ENCODE assay signal across 8 cellular contexts in genomic region chr11:11148104-11148509, GRCh38.
DNase-seq lines count a peak whose midpoint lies in the region; ATAC-seq and TF ChIP-seq lines count a peak whose summit lies in the region.

No MANE protein-coding gene starts in this region.

- peaks cover 22% of the 10 kb centered on the region for H3K36me3 Mint-ChIP-seq in T-cell
- no peaks in the 10 kb centered on the region for H3K36me3 Mint-ChIP-seq in neural progenitor cell

- H3K9ac ChIP-seq in neural progenitor cell = no peak overlapping the region

- no peaks in the 10 kb centered on the region for H4K20me1 ChIP-seq in neural progenitor cell (ENCODE audit: low read depth)

- peak overlapping the region; percentile 74 to 96 for H3K27ac Mint-ChIP-seq in T-cell
- no peak overlapping the region for H3K27ac Mint-ChIP-seq in neural progenitor cell

- H3F3A ChIP-seq in neural progenitor cell (ENCODE audit: low read depth) = no peaks in the 10 kb centered on the region

- no peaks in the 10 kb centered on the region for H3K27me3 ChIP-seq in neural progenitor cell

- no peak overlapping the region for H3K4me3 ChIP-seq in neural progenitor cell

- CTCF ChIA-PET in T-cell (lab: Charles Lee) = interaction anchor here (0.5 to 2.3 kb wide), 8 partner anchors 9 to 344 kb away, joined by 3 to 7 read pairs (median 4); partner anchors contain the start of gene EIF4G2 (in 1 of the 2)

- H3K9me3 ChIP-seq in neural progenitor cell (ENCODE audit: low read depth) = no peaks in the 10 kb centered on the region

- peaks cover 48 to 78% (median 59%) of the 10 kb centered on the region in 3 donors for H3K4me1 Mint-ChIP-seq in T-cell
- peaks cover 10% of the 10 kb centered on the region for H3K4me1 Mint-ChIP-seq in neural progenitor cell

- no peaks in the 10 kb centered on the region for H3K9me3 Mint-ChIP-seq in T-cell
- no peaks in the 10 kb centered on the region for H3K9me3 Mint-ChIP-seq in neural progenitor cell

- DNase-seq in GM04503 (ENCODE audit: low read depth) (peak; percentile 93), T-cell (peak in 16 of 34 experiments; percentile 7 to 52 (median 30)), fibroblast of peridontal ligament (ENCODE audit: extremely low read depth) (peak; percentile 67), neural progenitor cell (ENCODE audit: low spot score) (peak; percentile 50)

- peak; percentile 26 for TF ChIP-seq CTCF in neural progenitor cell (IDR thresholded peaks at IDR 0.05)

- peak overlapping the region in 2 of 3 donors; percentile 7 to 72 for H3K4me3 Mint-ChIP-seq in T-cell
- H3K4me3 Mint-ChIP-seq in neural progenitor cell = no peak overlapping the region

- POLR2A ChIA-PET in T-cell (lab: Charles Lee) = interaction anchor here in 1 of 2 donors (0.6 kb wide), 1 partner anchor 340 kb away, joined by 13 read pairs; no protein-coding TSS in a partner anchor

- no peaks in the 10 kb centered on the region for H3K36me3 ChIP-seq in neural progenitor cell

- no peak overlapping the region for H2AFZ ChIP-seq in neural progenitor cell (replicated peaks)

- ATAC-seq in T-cell (replicated peaks in 1 of 4) (no peak), GM19324 (IDR thresholded peaks at IDR 0.05; ENCODE audit: low FRiP score, unreplicated experiment) (no peak), GM19395 (IDR thresholded peaks at IDR 0.05; ENCODE audit: unreplicated experiment) (no peak), GM18511 (IDR thresholded peaks at IDR 0.05; ENCODE audit: unreplicated experiment) (no peak), GM18868 (IDR thresholded peaks at IDR 0.05; ENCODE audit: unreplicated experiment) (no peak)

- H3K79me2 ChIP-seq in neural progenitor cell (ENCODE audit: low read depth) = no peaks in the 10 kb centered on the region

- H3K4me1 ChIP-seq in neural progenitor cell = no peaks in the 10 kb centered on the region

- no peak overlapping the region for H3K4me2 ChIP-seq in neural progenitor cell

- no peak overlapping the region for H3K27ac ChIP-seq in neural progenitor cell

- no peaks in the 10 kb centered on the region for H3K27me3 Mint-ChIP-seq in T-cell
- peaks cover 7% of the 10 kb centered on the region for H3K27me3 Mint-ChIP-seq in neural progenitor cell (ENCODE audit: insufficient read depth, low read depth)
